Comparison of ENCODE assay signal across 23 cellular contexts in the genomic region with DNA sequence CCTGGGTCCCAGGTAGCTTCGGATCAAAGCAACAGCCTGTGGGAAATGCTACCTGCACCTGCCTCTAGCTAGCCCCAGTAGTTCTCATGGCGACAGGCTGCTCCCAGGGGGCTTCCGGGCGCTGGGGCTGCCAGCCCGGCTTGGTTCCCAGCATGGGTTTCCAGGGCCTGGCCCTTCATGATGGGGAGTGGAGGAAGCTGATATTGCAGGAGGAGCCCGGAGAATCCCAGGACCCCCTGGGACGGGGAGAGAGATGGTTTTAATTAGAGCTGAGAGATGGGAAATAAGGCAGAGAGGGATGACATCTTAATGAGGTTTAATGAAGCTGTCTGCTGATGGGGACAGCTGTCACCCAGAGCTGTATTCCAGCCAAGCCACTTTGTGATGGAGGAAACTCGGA.
A peak's percentile ranks its signal among the peaks of the same experiment; 100 is the strongest.
DNase-seq lines count a peak whose midpoint lies in the region; TF ChIP-seq lines count a peak whose summit lies in the region.
"Had no signal": no experiment of that assay in that cellular context is flagged by ENCODE, and none has a peak within 500 bp of the region (broad histone marks: within the 10 kb centered on the region; RNA-seq: fewer than 3 reads in every experiment).

No MANE protein-coding gene starts in this region.

- peaks cover 0 to 27% (median 0%) of the 10 kb centered on the region in 11 experiments; a peak in 8 of 22 replicates for H3K27me3 ChIP-seq in BLaER1 treated with 17β-estradiol and CSF1 and Interleukin-3, amounts not matched to agents 10 nM and 100 nM
- peaks cover 0 to 58% of the 10 kb centered on the region in 2 donors for H3K27me3 ChIP-seq in tibial nerve
- H3K27me3 ChIP-seq in thyroid gland = peaks cover 7% of the 10 kb centered on the region
- H3K27me3 ChIP-seq: right atrium auricular region had no signal

- H3K36me3 ChIP-seq in BLaER1 treated with 17β-estradiol and CSF1 and Interleukin-3, amounts not matched to agents 10 nM and 100 nM = no peaks in the 10 kb centered on the region
- no peaks in the 10 kb centered on the region for H3K36me3 ChIP-seq in tibial nerve
- no peaks in the 10 kb centered on the region for H3K36me3 ChIP-seq in thyroid gland
- H3K36me3 ChIP-seq: right atrium auricular region, spleen, tibial artery had no signal

- H3K9me3 ChIP-seq in BLaER1 treated with 17β-estradiol and CSF1 and Interleukin-3, amounts not matched to agents 10 nM and 100 nM (replicated peaks in 1 of 11) = peaks cover 0 to 6% (median 0%) of the 10 kb centered on the region in 11 experiments; a peak in 3 of 22 replicates
- peaks cover 0 to 2% (median 0%) of the 10 kb centered on the region in 4 donors for H3K9me3 ChIP-seq in tibial nerve
- no peaks in the 10 kb centered on the region for H3K9me3 ChIP-seq in thyroid gland
- H3K9me3 ChIP-seq: right atrium auricular region, spleen, tibial artery had no signal

- no peak for TF ChIP-seq CTCF in tibial nerve (IDR thresholded peaks at IDR 0.05)
- no peak for TF ChIP-seq CTCF in thyroid gland (IDR thresholded peaks at IDR 0.05)

- H3K27ac ChIP-seq in BLaER1 treated with 17β-estradiol and CSF1 and Interleukin-3, amounts not matched to agents 10 nM and 100 nM = no peak overlapping the region
- H3K27ac ChIP-seq in tibial nerve = no peak overlapping the region
- H3K27ac ChIP-seq in thyroid gland = no peak overlapping the region
- H3K27ac ChIP-seq: right atrium auricular region, spleen, tibial artery had no signal

- WGBS in tibial nerve, 2 donors = 36 to 49% methylated on average over 8 of the region's 8 CpGs
- WGBS in thyroid gland, 2 donors = 30 to 31% methylated on average over 7 to 8 of the region's 8 CpGs

- H3K4me3 ChIP-seq in BLaER1 treated with 17β-estradiol and CSF1 and Interleukin-3, amounts not matched to agents 10 nM and 100 nM = no peak overlapping the region
- no peak overlapping the region for H3K4me3 ChIP-seq in tibial nerve
- no peak overlapping the region for H3K4me3 ChIP-seq in thyroid gland (replicated peaks in 1 of 3)
- H3K4me3 ChIP-seq: right atrium auricular region, spleen, tibial artery had no signal

- peak; percentile 27 for DNase-seq in DMS79 treated with DMSO at 0.1 percent for 48 hours (lab: John Stamatoyannopoulos, UW)
- DNase-seq in NCI-H2107 treated with DMSO at 0.1 percent for 48 hours (lab: John Stamatoyannopoulos, UW; ENCODE audit: unreplicated experiment) = peak; percentile 52
- peak; percentile 79 for DNase-seq in SK-N-DZ (ENCODE audit: low spot score)
- no peak for DNase-seq in glomerular visceral epithelial cell (ENCODE audit: extremely low spot score)
- no peak for DNase-seq in tibial nerve (ENCODE audit: low spot score in 2 of 2)
- no peak for DNase-seq in stimulated activated CD4-positive, alpha-beta T cell treated with anti-CD3 and anti-CD28 coated beads, Interleukin-2, amount 100 ng/mL, for 48 hours
- no peak for DNase-seq in thyroid gland
- DNase-seq: activated CD4-positive, alpha-beta T cell treated with anti-CD3 and anti-CD28 coated beads for 1 hour; activated naive CD4-positive, alpha-beta T cell treated with anti-CD3 and anti-CD28 coated beads, Interleukin-2, amount 10 ng/mL, durations not matched to agents 7 days and 5 days; activated T-cell treated with anti-CD3 and anti-CD28 coated beads, Interleukin-2, amount 50 U/mL, for 72 hours; amygdala; dermis blood vessel endothelial cell; head of caudate nucleus; KBM-7; left cardiac atrium; mesenchymal stem cell; NCI-H446 treated with DMSO at 0.1 percent for 48 hours; spleen; stimulated activated CD4-positive, alpha-beta T cell treated with anti-CD3 and anti-CD28 coated beads, Interleukin-4, amount 100 ng/mL, for 24 hours; stimulated activated naive CD8-positive, alpha-beta T cell treated with anti-CD3 and anti-CD28 coated beads, Interleukin-15, Interleukin-2, amounts not matched to agents 100 U/mL and 50 U/mL, for 24 hours; tibial artery had no signal

- TF ChIP-seq POLR2A in tibial nerve (IDR thresholded peaks at IDR 0.05) (no peak), thyroid gland (IDR thresholded peaks at IDR 0.05) (no peak)

- intact Hi-C loops in thyroid gland (cut with DNase I) = no loop called here

- H3K9ac ChIP-seq in BLaER1 treated with 17β-estradiol and CSF1 and Interleukin-3, amounts not matched to agents 10 nM and 100 nM = no peak overlapping the region

- H4K20me1 ChIP-seq in BLaER1 treated with 17β-estradiol and CSF1 and Interleukin-3, amounts not matched to agents 10 nM and 100 nM = no peaks in the 10 kb centered on the region

- H3K4me1 ChIP-seq in BLaER1 treated with 17β-estradiol and CSF1 and Interleukin-3, amounts not matched to agents 10 nM and 100 nM = peaks cover 10 to 59% (median 43%) of the 10 kb centered on the region in 10 experiments; a peak in 19 of 20 replicates
- no peaks in the 10 kb centered on the region for H3K4me1 ChIP-seq in tibial nerve
- H3K4me1 ChIP-seq in thyroid gland = no peaks in the 10 kb centered on the region
- H3K4me1 ChIP-seq: right atrium auricular region had no signal

- H3K4me2 ChIP-seq in BLaER1 treated with 17β-estradiol and CSF1 and Interleukin-3, amounts not matched to agents 10 nM and 100 nM = peak overlapping the region in 9 of 11 experiments; percentile 79 to 98 (median 90); a peak in 16 of 22 replicates

- no peak for TF ChIP-seq EP300 in tibial nerve (IDR thresholded peaks at IDR 0.05)

Comparison
In these comparisons a context has a peak if more than half of its experiments do, and no peak if none do; other contexts are left out.
1. DNase-seq: peak in DMS79 treated with DMSO at 0.1 percent for 48 hours (single experiment), NCI-H2107 treated with DMSO at 0.1 percent for 48 hours (single experiment) and SK-N-DZ (single experiment); none in glomerular visceral epithelial cell (single experiment), tibial nerve (0 of 2), stimulated activated CD4-positive, alpha-beta T cell treated with anti-CD3 and anti-CD28 coated beads, Interleukin-2, amount 100 ng/mL, for 48 hours (0 of 2) and thyroid gland (0 of 2).